ENCODE assay signal across 20 cellular contexts in genomic region chr12:101305226-101305779, GRCh38.
"Had no signal": no experiment of that assay in that cellular context is flagged by ENCODE, and none has a peak within 500 bp of the region (broad histone marks: within the 10 kb centered on the region; RNA-seq: fewer than 3 reads in every experiment).

No MANE protein-coding gene starts in this region.

- H3K27ac ChIP-seq: hepatocyte, left ventricle myocardium inferior, lower lobe of right lung, neural progenitor cell, pancreas, suprapubic skin, thyroid gland had no signal

- H3K4me1 ChIP-seq: left ventricle myocardium inferior, lower lobe of right lung, neural progenitor cell, pancreas, suprapubic skin, thyroid gland had no signal

- H3K4me3 ChIP-seq: hepatocyte, left ventricle myocardium inferior, lower lobe of right lung, neural progenitor cell, pancreas, smooth muscle cell, suprapubic skin, thyroid gland had no signal

- H2AFZ ChIP-seq: hepatocyte, neural progenitor cell had no signal

- DNase-seq: effector memory CD8-positive, alpha-beta T cell; foreskin melanocyte; head of caudate nucleus; kidney; left cardiac atrium; left ventricle myocardium inferior; lower lobe of right lung; mesenchymal stem cell; midbrain; occipital lobe; pancreas; right cardiac atrium; stimulated activated CD4-positive, alpha-beta T cell treated with anti-CD3 and anti-CD28 coated beads, Interleukin-2, amount 100 ng/mL, for 48 hours; stimulated activated naive CD8-positive, alpha-beta T cell treated with anti-CD3 and anti-CD28 coated beads, Interleukin-15, Interleukin-2, amounts not matched to agents 100 U/mL and 50 U/mL, for 24 hours; thyroid gland had no signal

- H3K27me3 ChIP-seq: hepatocyte, neural progenitor cell, pancreas, suprapubic skin, thyroid gland had no signal

- H3K4me2 ChIP-seq: hepatocyte, neural progenitor cell, smooth muscle cell had no signal

- H3K9me3 ChIP-seq: left ventricle myocardium inferior, lower lobe of right lung, pancreas, suprapubic skin, thyroid gland had no signal

- H3K79me2 ChIP-seq: hepatocyte had no signal

- H3K9ac ChIP-seq: neural progenitor cell had no signal

- ATAC-seq: effector memory CD8-positive, alpha-beta T cell; left cardiac atrium; natural killer cell treated with Interleukin-12 subunit alpha and Interleukin-12 subunit beta and Interleukin-15 and Interleukin-18, amount 100 ng/mL, for 72 hours; pancreas; right cardiac atrium; stimulated activated naive CD8-positive, alpha-beta T cell treated with anti-CD3 and anti-CD28 coated beads, Interleukin-15, Interleukin-2, amounts not matched to agents 100 U/mL and 50 U/mL, for 24 hours had no signal
